Comparison of ENCODE assay signal across 8 cellular contexts in genomic region chr3:150414273-150414672, GRCh38. TPM values are rescaled to one million over a fixed set of nuclear protein-coding genes. Genes with fewer than 3 reads are reported as not detected.
A peak's percentile ranks its signal among the peaks of the same experiment; 100 is the strongest.
DNase-seq lines count a peak whose midpoint lies in the region; ATAC-seq and TF ChIP-seq lines count a peak whose summit lies in the region.

No MANE protein-coding gene starts in this region.

- TF ChIP-seq CTCF in KMS-11 (conservative IDR thresholded peaks at IDR 0.05; ENCODE audit: low read depth, low read length) (no peak), mammary epithelial cell (conservative IDR thresholded peaks at IDR 0.05 in 1 of 2, IDR thresholded peaks at IDR 0.05 in 1 of 2; ENCODE audit: extremely low read depth in 1 of 2, insufficient read depth in 1 of 2, low read depth in 1 of 2, low read length in 2 of 2) (no peak)

- no peak overlapping the region for H3K27ac Mint-ChIP-seq in memory B cell

- peaks cover 55 to 100% (median 98%) of the 10 kb centered on the region in 11 experiments for H4K20me1 ChIP-seq in BLaER1 treated with 17β-estradiol and CSF1 and Interleukin-3, amounts not matched to agents 10 nM and 100 nM
- peaks cover 54% of the 10 kb centered on the region for H4K20me1 ChIP-seq in KMS-11 (ENCODE audit: insufficient read depth)
- peaks cover 20% of the 10 kb centered on the region for H4K20me1 ChIP-seq in mammary epithelial cell (ENCODE audit: insufficient read depth, low read length)

- BruUV-seq in mammary epithelial cell (replicated peaks; lab: Mats Ljungman, UMichigan) = no TSS peak

- ATAC-seq in memory B cell (ENCODE audit: low read depth) (no peak), HG02610 (IDR thresholded peaks at IDR 0.05; ENCODE audit: unreplicated experiment) (no peak), HG02798 (IDR thresholded peaks at IDR 0.05; ENCODE audit: poor library complexity, unreplicated experiment) (no peak)

- in situ Hi-C loops in mammary epithelial cell (cut with MboI; ENCODE audit: low sequenced_read_pairs in 2 of 2) = loop anchor here (10.0 kb wide), 1 partner anchor 81 kb away; no protein-coding TSS in a partner anchor

- peaks cover 45% of the 10 kb centered on the region for H3K4me1 Mint-ChIP-seq in memory B cell

- H3K4me1 ChIP-seq in BLaER1 treated with 17β-estradiol and CSF1 and Interleukin-3, amounts not matched to agents 10 nM and 100 nM = peaks cover 8 to 39% (median 23%) of the 10 kb centered on the region in 10 experiments; a peak in 19 of 20 replicates
- H3K4me1 ChIP-seq in KMS-11 (ENCODE audit: low read depth, poor library complexity, severe bottlenecking) (peaks cover 44% of the 10 kb centered on the region), mammary epithelial cell (ENCODE audit: insufficient read depth, low read length) (peaks cover 16% of the 10 kb centered on the region)

- H3K36me3 ChIP-seq in BLaER1 treated with 17β-estradiol and CSF1 and Interleukin-3, amounts not matched to agents 10 nM and 100 nM = peaks cover 3 to 62% (median 36%) of the 10 kb centered on the region in 11 experiments; a peak in 19 of 22 replicates
- H3K36me3 ChIP-seq in KMS-11 (ENCODE audit: insufficient read depth) (no peaks in the 10 kb centered on the region), mammary epithelial cell (ENCODE audit: insufficient read depth, low read length) (peaks cover 18% of the 10 kb centered on the region)

- H3K79me2 ChIP-seq in KMS-11 (ENCODE audit: insufficient read depth, low read depth) (peaks cover 100% of the 10 kb centered on the region), mammary epithelial cell (ENCODE audit: insufficient read depth, low read length) (peaks cover 100% of the 10 kb centered on the region)

- H3K9me3 Mint-ChIP-seq in memory B cell = no peaks in the 10 kb centered on the region

- peak overlapping the region in 2 of 11 experiments; percentile 19 to 38; a peak in 2 of 22 replicates for H3K9ac ChIP-seq in BLaER1 treated with 17β-estradiol and CSF1 and Interleukin-3, amounts not matched to agents 10 nM and 100 nM
- 0 out of 2 replicates have a peak overlapping the region, but pooled peaks have one; percentile 85 for H3K9ac ChIP-seq in KMS-11
- H3K9ac ChIP-seq in mammary epithelial cell (ENCODE audit: insufficient read depth, low read length) = peak overlapping the region; percentile 38

- H2AFZ ChIP-seq in KMS-11 (ENCODE audit: low read depth) (no peak overlapping the region), mammary epithelial cell (ENCODE audit: low read depth, low read length) (no peak overlapping the region)

- no peak overlapping the region; a peak in 1 of 22 replicates for H3K27ac ChIP-seq in BLaER1 treated with 17β-estradiol and CSF1 and Interleukin-3, amounts not matched to agents 10 nM and 100 nM
- H3K27ac ChIP-seq in KMS-11 (no peak overlapping the region), mammary epithelial cell (ENCODE audit: insufficient read depth, low read depth, low read length) (peak overlapping the region; percentile 20)

- H3K4me3 Mint-ChIP-seq in memory B cell = peak overlapping the region; percentile 44

- H3K4me2 ChIP-seq in BLaER1 treated with 17β-estradiol and CSF1 and Interleukin-3, amounts not matched to agents 10 nM and 100 nM = peak overlapping the region; percentile 77 to 99 (median 94)
- H3K4me2 ChIP-seq in KMS-11 = peak overlapping the region; percentile 93
- peak overlapping the region; percentile 86 for H3K4me2 ChIP-seq in mammary epithelial cell (ENCODE audit: insufficient read depth, low read depth, low read length)

- no peaks in the 10 kb centered on the region for H3K27me3 Mint-ChIP-seq in memory B cell

- DNase-seq in mammary epithelial cell = peak; percentile 67
- no peak for DNase-seq in memory B cell (ENCODE audit: low spot score in 2 of 2)
- DNase-seq in LoVo (ENCODE audit: low spot score) = no peak
- no peak for DNase-seq in NCI-H510A treated with DMSO at 0.1 percent for 48 hours (lab: John Stamatoyannopoulos, UW)

- H3K36me3 Mint-ChIP-seq in memory B cell = peaks cover 15% of the 10 kb centered on the region

- peak overlapping the region; percentile 39 to 97 (median 89); a peak in 12 of 20 replicates for H3K4me3 ChIP-seq in BLaER1 treated with 17β-estradiol and CSF1 and Interleukin-3, amounts not matched to agents 10 nM and 100 nM
- H3K4me3 ChIP-seq in KMS-11 (IDR thresholded peaks at IDR 0.05; ENCODE audit: insufficient read depth, low read depth, low read length) (no peak overlapping the region), mammary epithelial cell (replicated peaks in 1 of 3; ENCODE audit: insufficient read depth in 1 of 3, low read depth in 2 of 3, low read length in 3 of 3) (peak overlapping the region; percentile 73 to 93 (median 81))

- CTCF ChIA-PET in mammary epithelial cell (lab: Charles Lee; ENCODE audit: low non-redundant PET) = no interaction called here

- H3K27me3 ChIP-seq in BLaER1 treated with 17β-estradiol and CSF1 and Interleukin-3, amounts not matched to agents 10 nM and 100 nM = no peaks in the 10 kb centered on the region
- H3K27me3 ChIP-seq in KMS-11 (ENCODE audit: insufficient read depth, low read depth) (no peaks in the 10 kb centered on the region), mammary epithelial cell (ENCODE audit: insufficient read depth, low read length) (no peaks in the 10 kb centered on the region)

- H3K9me3 ChIP-seq in BLaER1 treated with 17β-estradiol and CSF1 and Interleukin-3, amounts not matched to agents 10 nM and 100 nM (replicated peaks in 1 of 11) = no peaks in the 10 kb centered on the region
- H3K9me3 ChIP-seq in mammary epithelial cell (replicated peaks; ENCODE audit: insufficient read depth, low read length) = no peaks in the 10 kb centered on the region

- dilution Hi-C loops in mammary epithelial cell (cut with HindIII; ENCODE audit: low sequenced_read_pairs) = no loop called here

- intact Hi-C loops in mammary epithelial cell (cut with micrococcal nuclease) = loop anchor here (5.0 kb wide), 1 partner anchor 447 kb away; no protein-coding TSS in a partner anchor

- 15% methylated on average over 2 of the region's 2 CpGs for WGBS in mammary epithelial cell (ENCODE audit: low coverage, missing lambda C conversion rate)

RNA-seq across cellular contexts. Expression of gene TSC22D2, which starts 6.2 kb away (rescaled TPM):
- total RNA-seq in mammary epithelial cell = 10 to 100 TPM; 16.3 to 38.8 TPM
- polyA plus RNA-seq in mammary epithelial cell = 8.3 TPM
- polyA minus RNA-seq in mammary epithelial cell = 34.7 TPM
